8 cellular contexts compared by ENCODE assay signal in the genomic region with DNA sequence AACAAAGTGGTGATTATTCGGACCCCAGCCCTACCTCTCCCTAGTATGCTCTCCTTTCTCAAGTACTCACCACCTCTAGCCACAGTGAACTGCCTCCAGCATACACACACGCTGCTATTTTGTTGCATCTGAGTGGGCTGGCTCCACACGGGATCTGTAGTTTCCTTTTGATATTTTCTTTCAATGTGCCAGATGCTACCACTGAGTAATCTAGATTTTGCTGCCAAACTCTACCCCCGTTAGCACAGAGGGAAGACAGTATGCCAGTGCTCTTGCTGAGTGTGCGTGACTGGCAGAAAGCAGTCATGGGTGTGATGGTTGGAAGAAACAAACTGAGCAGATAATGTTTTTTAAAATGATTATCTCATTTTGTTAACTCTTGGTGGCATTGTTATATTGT. TPM values are rescaled to one million over a fixed set of nuclear protein-coding genes. Genes with fewer than 3 reads are reported as not detected.
DNase-seq lines count a peak whose midpoint lies in the region; ATAC-seq lines count a peak whose summit lies in the region.

No MANE protein-coding gene starts in this region.

- H2AFZ ChIP-seq in GM23248, result no peak overlapping the region

- H3K9me3 ChIP-seq in GM23248 (ENCODE audit: low read depth), result no peaks in the 10 kb centered on the region
- no peaks in the 10 kb centered on the region for H3K9me3 ChIP-seq in muscle layer of duodenum (ENCODE audit: control insufficient read depth in 1 of 2, low read length in 2 of 2)
- no peaks in the 10 kb centered on the region for H3K9me3 ChIP-seq in aorta (ENCODE audit: control insufficient read depth, low read length)

- peaks cover 98% of the 10 kb centered on the region for H3K4me1 ChIP-seq in GM23248 (ENCODE audit: insufficient read depth)
- H3K4me1 ChIP-seq in muscle layer of duodenum (ENCODE audit: control insufficient read depth in 1 of 2, insufficient read depth in 2 of 2, low read length in 2 of 2), result peaks cover 55 to 65% of the 10 kb centered on the region in 2 donors
- H3K4me1 ChIP-seq in aorta (ENCODE audit: control insufficient read depth in 1 of 2, insufficient read depth in 2 of 2, low read length in 2 of 2), result peaks cover 7 to 26% of the 10 kb centered on the region in 2 donors

- peak overlapping the region; percentile 80 for H3K9ac ChIP-seq in GM23248

- peaks cover 82% of the 10 kb centered on the region for H3F3A ChIP-seq in GM23248 (ENCODE audit: insufficient read depth)

- H3K36me3 ChIP-seq in GM23248 (ENCODE audit: low read depth) (no peaks in the 10 kb centered on the region), muscle layer of duodenum (ENCODE audit: control insufficient read depth in 1 of 2, insufficient read depth in 2 of 2, low read length in 2 of 2) (peaks cover 5 to 8% of the 10 kb centered on the region in 2 donors), aorta (ENCODE audit: control insufficient read depth in 1 of 2, insufficient read depth in 2 of 2, low read length in 1 of 2) (no peaks in the 10 kb centered on the region)

- intact Hi-C loops in aorta (cut with DNase I), result no loop called here

- H3K4me3 ChIP-seq in GM23248 (peak overlapping the region; percentile 58), muscle layer of duodenum (ENCODE audit: low read depth in 1 of 2, low read length in 2 of 2) (peak overlapping the region; percentile 5 to 28), aorta (ENCODE audit: low read length in 2 of 2) (no peak overlapping the region)

- in situ Hi-C loops in GM23248 (cut with MboI), result no loop called here

- H4K20me1 ChIP-seq in GM23248 (ENCODE audit: insufficient read depth), result no peaks in the 10 kb centered on the region

- H3K27me3 ChIP-seq in GM23248 (replicated peaks; ENCODE audit: insufficient read depth) (no peaks in the 10 kb centered on the region), muscle layer of duodenum (ENCODE audit: low read depth, low read length) (no peaks in the 10 kb centered on the region), aorta (ENCODE audit: control insufficient read depth in 1 of 2, insufficient read depth in 2 of 2, low read length in 1 of 2) (no peaks in the 10 kb centered on the region)

- DNase-seq in GM23248 (peak; percentile 94), aorta (peak in 1 of 2 donors; percentile 60), DMS153 (lab: John Stamatoyannopoulos, UW) (no peak), NCI-H510A treated with DMSO at 0.1 percent for 48 hours (lab: John Stamatoyannopoulos, UW) (no peak)
- peak; percentile 51 for DNase-seq in activated CD4-positive, CD25-positive, alpha-beta regulatory T cell treated with anti-CD3 and anti-CD28 coated beads, Interleukin-2, amount 50 U/mL, for 72 hours
- peak; percentile 35 for DNase-seq in effector CD4-positive, alpha-beta T cell

- peak overlapping the region; percentile 78 for H3K4me2 ChIP-seq in GM23248 (ENCODE audit: unreplicated experiment)

- H3K27ac ChIP-seq in GM23248 (peak overlapping the region; percentile 98), muscle layer of duodenum (ENCODE audit: low read length) (peak overlapping the region; percentile 88), aorta (ENCODE audit: low read depth in 1 of 2, low read length in 2 of 2) (no peak overlapping the region)

- H3K79me2 ChIP-seq in GM23248 (ENCODE audit: insufficient read depth), result peaks cover 84% of the 10 kb centered on the region

- ATAC-seq in aorta (ENCODE audit: low FRiP score), result peak; percentile 76
- no peak for ATAC-seq in HG02981 (IDR thresholded peaks at IDR 0.05; ENCODE audit: unreplicated experiment)

- no peaks in the 10 kb centered on the region for H3K9me2 ChIP-seq in GM23248 (ENCODE audit: insufficient read depth)

- WGBS in GM23248 (ENCODE audit: low coverage in 1 of 2, low lambda C conversion rate in 2 of 2, missing lambda C conversion rate in 2 of 2), 2 experiments, result 2% methylated on average over 5 of the region's 5 CpGs
- WGBS in aorta, 2 donors, result 4 to 7% methylated on average over 5 of the region's 5 CpGs

RNA-seq across cellular contexts. Expression of a gene that starts 11.6 kb away (rescaled TPM):
- 47.2 and 64.7 TPM in 2 replicates for total RNA-seq in GM23248 (2014; rRNA removed; shearing (Covaris generic))
- 43.6 and 46.1 TPM in 2 replicates for polyA plus RNA-seq in GM23248 (2016; fragmentation: Nextera tagmentation; extraction: Ambion mirVana)
- 100 to 1,000 TPM; 154 to 244 TPM for total RNA-seq in aorta
- polyA plus RNA-seq in aorta, result 10 to 100 TPM; 30.4 to 63.5 TPM

RNA-seq across cellular contexts. Expression of a gene that starts 55.4 kb away (rescaled TPM):
- total RNA-seq in GM23248 (2014; rRNA removed; shearing (Covaris generic)), result 5.1 and 5.2 TPM in 2 replicates
- polyA plus RNA-seq in GM23248 (2016; fragmentation: Nextera tagmentation; extraction: Ambion mirVana), result 2.8 and 2.9 TPM in 2 replicates
- 10 to 100 TPM in 1 of 2 donors, 1 to 10 TPM in 1; 8.1 to 26.1 TPM for total RNA-seq in aorta
- 1 to 10 TPM; 1.1 to 3.4 TPM for polyA plus RNA-seq in aorta

RNA-seq across cellular contexts. Expression of a gene that starts 55.8 kb away (rescaled TPM):
- total RNA-seq in GM23248 (2014; rRNA removed; shearing (Covaris generic)), result 31.0 and 51.3 TPM in 2 replicates
- 253 and 262 TPM in 2 replicates for polyA plus RNA-seq in GM23248 (2016; fragmentation: Nextera tagmentation; extraction: Ambion mirVana)
- 10 to 100 TPM; 42.7 to 43.2 TPM for total RNA-seq in aorta
- polyA plus RNA-seq in aorta, result 100 to 1,000 TPM in 1 of 2 donors, 10 to 100 TPM in 1; 62.8 to 152 TPM

RNA-seq across cellular contexts. Expression of a gene that starts 56.1 kb away (rescaled TPM):
- 5.7 and 12.0 TPM in 2 replicates for total RNA-seq in GM23248 (2014; rRNA removed; shearing (Covaris generic))
- polyA plus RNA-seq in GM23248 (2016; fragmentation: Nextera tagmentation; extraction: Ambion mirVana) (6.5 and 7.0 TPM in 2 replicates), aorta (1 to 10 TPM; 4.8 to 5.3 TPM)
- 10 to 100 TPM; 26.2 to 31.4 TPM for total RNA-seq in aorta

Comparison
In these comparisons a context has a peak if more than half of its experiments do, and no peak if none do; other contexts are left out.
1. DNase-seq: peak in GM23248 (single experiment), activated CD4-positive, CD25-positive, alpha-beta regulatory T cell treated with anti-CD3 and anti-CD28 coated beads, Interleukin-2, amount 50 U/mL, for 72 hours (single experiment) and effector CD4-positive, alpha-beta T cell (single experiment); none in DMS153 (single experiment) and NCI-H510A treated with DMSO at 0.1 percent for 48 hours (single experiment).
2. H3K27ac ChIP-seq: peak in GM23248 (single experiment) and muscle layer of duodenum (single experiment); none in aorta (0 of 2).
3. H3K4me3 ChIP-seq: peak in GM23248 (single experiment) and muscle layer of duodenum (2 of 2); none in aorta (0 of 2).